In the genomic region with DNA sequence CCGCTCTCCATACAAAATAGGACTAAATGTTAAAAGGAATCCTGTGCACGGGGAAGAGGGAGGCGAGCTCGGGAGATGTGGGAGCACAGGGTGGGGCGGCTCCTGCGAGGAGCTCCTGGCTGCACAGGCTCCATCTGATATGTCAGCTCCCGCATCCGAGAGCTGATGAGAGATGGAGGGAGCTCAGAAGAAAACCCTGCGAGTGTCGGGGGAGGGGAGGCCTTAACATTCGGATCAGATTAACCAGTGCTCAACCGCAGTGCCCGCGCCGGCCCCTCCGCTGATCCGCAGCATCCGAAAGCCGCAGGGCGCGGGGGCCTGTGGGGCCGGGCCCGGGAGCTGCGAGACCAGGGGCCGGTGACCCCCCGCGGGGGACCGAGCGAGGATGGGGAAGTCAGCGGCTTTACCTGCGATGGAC, we compare ENCODE assay signal across 9 cellular contexts.
DNase-seq lines count a peak whose midpoint lies in the region; ATAC-seq and TF ChIP-seq lines count a peak whose summit lies in the region.
"Had no signal": no experiment of that assay in that cellular context is flagged by ENCODE, and none has a peak within 500 bp of the region (broad histone marks: within the 10 kb centered on the region; RNA-seq: fewer than 3 reads in every experiment).

No MANE protein-coding gene starts in this region.

- in situ Hi-C loops in astrocyte of the cerebellum (cut with HindIII; ENCODE audit: low sequenced_read_pairs): no loop called here

- TF ChIP-seq CTCF in astrocyte of the cerebellum (IDR thresholded peaks at IDR 0.05; ENCODE audit: low read depth, low read length, missing control alignments): no peak

- peak; percentile 24 for ATAC-seq in HG02678 (IDR thresholded peaks at IDR 0.05; ENCODE audit: unreplicated experiment)

- peak overlapping the region; percentile 90 for H3K4me3 ChIP-seq in astrocyte of the cerebellum (ENCODE audit: low read depth, low read length)
- H3K4me3 ChIP-seq: BLaER1 had no signal

- peak; percentile 6 for DNase-seq in NCI-H1436 (lab: John Stamatoyannopoulos, UW)
- no peak for DNase-seq in NCI-H1436 treated with DMSO at 0.1 percent for 48 hours (lab: John Stamatoyannopoulos, UW)
- DNase-seq in NCI-H82 (lab: John Stamatoyannopoulos, UW): peak; percentile 83
- no peak for DNase-seq in astrocyte of the cerebellum (ENCODE audit: low read depth)
- DNase-seq in hypothalamus (lab: John Stamatoyannopoulos, UW): peak in 26 of 51 donors; percentile 5 to 70 (median 32)
- peak; percentile 88 for DNase-seq in retina
- no peak for DNase-seq in RKO (ENCODE audit: low spot score)

Comparison
In these comparisons a context has a peak if more than half of its experiments do, and no peak if none do; other contexts are left out.
1. DNase-seq: peak in NCI-H1436 (single experiment), NCI-H82 (single experiment), hypothalamus (26 of 51) and retina (single experiment); none in NCI-H1436 treated with DMSO at 0.1 percent for 48 hours (single experiment), astrocyte of the cerebellum (single experiment) and RKO (single experiment).